ENCODE assay signal across 8 cellular contexts in genomic region chrX:69616520-69617203, GRCh38. TPM values are rescaled to one million over a fixed set of nuclear protein-coding genes. Genes with fewer than 3 reads are reported as not detected.
DNase-seq lines count a peak whose midpoint lies in the region; ATAC-seq, FAIRE-seq and TF ChIP-seq lines count a peak whose summit lies in the region.

No MANE protein-coding gene starts in this region.

- no peak for TF ChIP-seq POLR2A in A549 (IDR thresholded peaks at IDR 0.05; ENCODE audit: low read length)
- TF ChIP-seq POLR2A in H54 (IDR thresholded peaks at IDR 0.05; ENCODE audit: low read depth, low read length), result no peak

- H3K4me3 ChIP-seq in A549, result peak overlapping the region; percentile 56
- H3K4me3 ChIP-seq in Jurkat, Clone E6-1 (ENCODE audit: low read length), result peak overlapping the region; percentile 54
- peak overlapping the region; percentile 61 to 65 for H3K4me3 ChIP-seq in right atrium auricular region
- peak overlapping the region; percentile 45 for H3K4me3 ChIP-seq in retinal pigment epithelial cell (ENCODE audit: low read length)

- POLR2A ChIA-PET in A549 (lab: Yijun Ruan, JAX), result no interaction called here

- peak overlapping the region; percentile 88 for H3K4me2 ChIP-seq in A549

- DNase-seq in A549 (ENCODE audit: low read depth in 1 of 2, low spot score in 1 of 2) (no peak), right atrium auricular region (ENCODE audit: low spot score) (peak; percentile 59), retinal pigment epithelial cell (ENCODE audit: low read depth) (no peak), NCI-H1436 (lab: John Stamatoyannopoulos, UW) (no peak), H54 (ENCODE audit: insufficient read length, low spot score) (no peak), SKM-1 (lab: John Stamatoyannopoulos, UW; ENCODE audit: unreplicated experiment) (no peak)
- DNase-seq in Jurkat, Clone E6-1 (ENCODE audit: low read depth, low spot score), result no peak
- peak; percentile 6 for DNase-seq in activated naive CD4-positive, alpha-beta T cell treated with Interleukin-2 at 50 U/mL for 16 hours

- H3K36me3 ChIP-seq in right atrium auricular region, result no peaks in the 10 kb centered on the region

- ATAC-seq in A549, result peak; percentile 14 to 48

- H3K27me3 ChIP-seq in right atrium auricular region, result no peaks in the 10 kb centered on the region

- TF ChIP-seq RAD21 in A549 (conservative IDR thresholded peaks at IDR 0.05 in 1 of 2, IDR thresholded peaks at IDR 0.05 in 1 of 2), result no peak

- 22% methylated on average over 6 of the region's 47 CpGs for WGBS in A549 (ENCODE audit: missing lambda C conversion rate)

- 0 out of 3 replicates have a peak, but pooled peaks cover 3% of the 10 kb centered on the region for H3K4me1 ChIP-seq in A549
- no peaks in the 10 kb centered on the region for H3K4me1 ChIP-seq in right atrium auricular region

- no peak for FAIRE-seq in A549 (lab: Jason Lieb, UNC)
- no peak for FAIRE-seq in H54 (lab: Jason Lieb, UNC)

- TF ChIP-seq CTCF in A549 (IDR thresholded peaks at IDR 0.05), result no peak
- TF ChIP-seq CTCF in right atrium auricular region (IDR thresholded peaks at IDR 0.05), result no peak
- TF ChIP-seq CTCF in retinal pigment epithelial cell (conservative IDR thresholded peaks at IDR 0.05; ENCODE audit: low read depth, low read length), result no peak

- H3K27ac ChIP-seq in A549 (peak overlapping the region in 1 of 2 experiments; percentile 65; a peak in 3 of 6 replicates), right atrium auricular region (peak overlapping the region; percentile 68 to 78)

- CTCF ChIA-PET in A549 (lab: Yijun Ruan, JAX), result interaction anchor here (0.6 to 1.6 kb wide), 3 partner anchors 78 to 124 kb away, joined by 3 to 5 read pairs (median 3); no protein-coding TSS in a partner anchor

- no peak for TF ChIP-seq EP300 in A549 (IDR thresholded peaks at IDR 0.05)

- H3K9me3 ChIP-seq in A549, result no peaks in the 10 kb centered on the region
- H3K9me3 ChIP-seq in right atrium auricular region, result no peaks in the 10 kb centered on the region

TF ChIP-seq in A549, 52 proteins besides CTCF, POLR2A, EP300 and RAD21:
- TF ChIP-seq JUN (IDR thresholded peaks at IDR 0.05), result no peak
- TF ChIP-seq, protein P1, sequence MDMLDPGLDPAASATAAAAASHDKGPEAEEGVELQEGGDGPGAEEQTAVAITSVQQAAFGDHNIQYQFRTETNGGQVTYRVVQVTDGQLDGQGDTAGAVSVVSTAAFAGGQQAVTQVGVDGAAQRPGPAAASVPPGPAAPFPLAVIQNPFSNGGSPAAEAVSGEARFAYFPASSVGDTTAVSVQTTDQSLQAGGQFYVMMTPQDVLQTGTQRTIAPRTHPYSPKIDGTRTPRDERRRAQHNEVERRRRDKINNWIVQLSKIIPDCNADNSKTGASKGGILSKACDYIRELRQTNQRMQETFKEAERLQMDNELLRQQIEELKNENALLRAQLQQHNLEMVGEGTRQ (IDR thresholded peaks at IDR 0.05), result no peak
- no peak for TF ChIP-seq ZC3H11A (IDR thresholded peaks at IDR 0.05)
- TF ChIP-seq HEYL (CRISPR knock-in tag; IDR thresholded peaks at IDR 0.05), result no peak
- no peak for TF ChIP-seq JUNB (IDR thresholded peaks at IDR 0.05)
- TF ChIP-seq FOSB (CRISPR knock-in tag; IDR thresholded peaks at IDR 0.05), result no peak
- TF ChIP-seq FOXS1 (CRISPR knock-in tag; IDR thresholded peaks at IDR 0.05), result no peak
- TF ChIP-seq HOXB13 (CRISPR knock-in tag; IDR thresholded peaks at IDR 0.05; ENCODE audit: low read depth), result no peak
- no peak for TF ChIP-seq CHD4 (IDR thresholded peaks at IDR 0.05; ENCODE audit: borderline replicate concordance)
- TF ChIP-seq NPAS2 (CRISPR knock-in tag; IDR thresholded peaks at IDR 0.05; ENCODE audit: borderline replicate concordance), result no peak
- no peak for TF ChIP-seq HES2 (IDR thresholded peaks at IDR 0.05)

RNA-seq across cellular contexts. Expression of gene EDA, which starts 0.7 kb away (rescaled TPM):
- polyA plus RNA-seq in A549 (2011; rRNA removed), result 0.25 and 0.34 TPM in 2 replicates
- polyA plus RNA-seq in A549 (2012; cell fraction: cytosol; rRNA removed), result 0.17 and 0.36 TPM in 2 replicates
- polyA plus RNA-seq in A549 (2012; cell fraction: nucleus; rRNA removed), result 0.36 and 0.45 TPM in 2 replicates
- polyA plus RNA-seq in A549 (2017; fragmentation: RNase III; extraction: RNeasy Plus Mini Kit Qiagen cat#74134 plus additional on column Dnase treatment), result 0.16 to 0.26 TPM (median 0.20 TPM) in 3 replicates
- polyA minus RNA-seq in A549 (2011; rRNA and poly(A)+ RNA removed), result 0.17 and 0.44 TPM in 2 replicates
- polyA plus RNA-seq in Jurkat, Clone E6-1 (2012; ENCODE audit: insufficient read depth, insufficient read length), result 2.9 TPM
- 10 to 100 TPM; 13.1 to 14.9 TPM for total RNA-seq in right atrium auricular region

Comparison
In these comparisons a context has a peak if more than half of its experiments do, and no peak if none do; other contexts are left out.
1. DNase-seq: peak in activated naive CD4-positive, alpha-beta T cell treated with Interleukin-2 at 50 U/mL for 16 hours (single experiment) and right atrium auricular region (single experiment); none in A549 (0 of 2), Jurkat, Clone E6-1 (single experiment), retinal pigment epithelial cell (single experiment), NCI-H1436 (single experiment), H54 (single experiment) and SKM-1 (single experiment).
2. Peak in every context shown above with its lines, with median percentiles within 50 percentile points of each other: H3K4me3 ChIP-seq.